Comparison of ENCODE assay signal across 1 cellular context in the genomic region with DNA sequence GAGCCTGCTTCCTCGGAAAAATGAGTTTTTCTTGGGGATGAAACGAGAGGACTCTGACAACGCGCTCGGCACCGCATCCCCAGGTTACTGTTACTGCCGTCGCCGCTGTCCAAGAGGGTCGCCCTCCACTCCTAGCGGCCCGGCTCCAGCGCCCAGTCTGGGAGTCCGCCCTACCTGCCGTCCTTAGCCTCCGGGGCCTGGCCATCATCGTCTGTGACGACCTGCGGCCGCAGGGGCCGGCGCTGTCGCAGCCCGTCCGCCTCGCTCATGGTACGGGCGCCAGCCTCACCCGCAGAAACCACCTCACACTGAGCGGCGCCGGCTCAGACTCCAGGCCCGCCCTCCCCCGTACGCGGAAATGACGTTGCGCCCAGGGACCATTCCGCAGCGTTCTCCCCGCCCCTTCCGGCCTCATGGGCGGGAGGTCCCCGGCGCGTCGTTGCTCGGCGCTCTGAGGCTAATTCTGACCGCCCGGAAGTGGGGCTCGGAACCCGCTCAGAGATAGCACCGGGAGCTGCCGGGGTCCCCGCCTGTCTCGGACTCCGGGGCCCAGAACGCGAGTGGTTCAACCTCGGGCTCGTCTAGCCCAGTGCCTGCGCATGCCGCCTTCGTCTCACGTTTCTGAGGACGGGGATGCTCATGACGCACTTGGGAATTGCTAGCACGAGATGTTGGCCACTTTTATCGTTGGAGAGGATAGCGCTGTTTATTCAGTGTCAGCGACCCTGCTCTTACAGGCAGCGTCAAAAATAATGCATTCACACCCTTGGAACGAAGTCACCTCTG.
TF ChIP-seq lines count a peak whose summit lies in the region.

A gene with protein sequence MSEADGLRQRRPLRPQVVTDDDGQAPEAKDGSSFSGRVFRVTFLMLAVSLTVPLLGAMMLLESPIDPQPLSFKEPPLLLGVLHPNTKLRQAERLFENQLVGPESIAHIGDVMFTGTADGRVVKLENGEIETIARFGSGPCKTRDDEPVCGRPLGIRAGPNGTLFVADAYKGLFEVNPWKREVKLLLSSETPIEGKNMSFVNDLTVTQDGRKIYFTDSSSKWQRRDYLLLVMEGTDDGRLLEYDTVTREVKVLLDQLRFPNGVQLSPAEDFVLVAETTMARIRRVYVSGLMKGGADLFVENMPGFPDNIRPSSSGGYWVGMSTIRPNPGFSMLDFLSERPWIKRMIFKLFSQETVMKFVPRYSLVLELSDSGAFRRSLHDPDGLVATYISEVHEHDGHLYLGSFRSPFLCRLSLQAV (minus strand): TSS at position 332 of the 786 bp plus-strand sequence. CDS start 63 bp downstream, at position 269.

TF ChIP-seq in GM12878, 131 proteins besides CTCF, POLR2A, EP300 and RAD21 (continued from another document and continues in another):
- TF ChIP-seq, protein P1, sequence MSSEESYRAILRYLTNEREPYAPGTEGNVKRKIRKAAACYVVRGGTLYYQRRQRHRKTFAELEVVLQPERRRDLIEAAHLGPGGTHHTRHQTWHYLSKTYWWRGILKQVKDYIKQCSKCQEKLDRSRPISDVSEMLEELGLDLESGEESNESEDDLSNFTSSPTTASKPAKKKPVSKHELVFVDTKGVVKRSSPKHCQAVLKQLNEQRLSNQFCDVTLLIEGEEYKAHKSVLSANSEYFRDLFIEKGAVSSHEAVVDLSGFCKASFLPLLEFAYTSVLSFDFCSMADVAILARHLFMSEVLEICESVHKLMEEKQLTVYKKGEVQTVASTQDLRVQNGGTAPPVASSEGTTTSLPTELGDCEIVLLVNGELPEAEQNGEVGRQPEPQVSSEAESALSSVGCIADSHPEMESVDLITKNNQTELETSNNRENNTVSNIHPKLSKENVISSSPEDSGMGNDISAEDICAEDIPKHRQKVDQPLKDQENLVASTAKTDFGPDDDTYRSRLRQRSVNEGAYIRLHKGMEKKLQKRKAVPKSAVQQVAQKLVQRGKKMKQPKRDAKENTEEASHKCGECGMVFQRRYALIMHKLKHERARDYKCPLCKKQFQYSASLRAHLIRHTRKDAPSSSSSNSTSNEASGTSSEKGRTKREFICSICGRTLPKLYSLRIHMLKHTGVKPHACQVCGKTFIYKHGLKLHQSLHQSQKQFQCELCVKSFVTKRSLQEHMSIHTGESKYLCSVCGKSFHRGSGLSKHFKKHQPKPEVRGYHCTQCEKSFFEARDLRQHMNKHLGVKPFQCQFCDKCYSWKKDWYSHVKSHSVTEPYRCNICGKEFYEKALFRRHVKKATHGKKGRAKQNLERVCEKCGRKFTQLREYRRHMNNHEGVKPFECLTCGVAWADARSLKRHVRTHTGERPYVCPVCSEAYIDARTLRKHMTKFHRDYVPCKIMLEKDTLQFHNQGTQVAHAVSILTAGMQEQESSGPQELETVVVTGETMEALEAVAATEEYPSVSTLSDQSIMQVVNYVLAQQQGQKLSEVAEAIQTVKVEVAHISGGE (CRISPR knock-in tag; IDR thresholded peaks at IDR 0.05), result peak; percentile 55; the same call in 1 of the 2 replicates
- TF ChIP-seq FOXK2 (IDR thresholded peaks at IDR 0.05) (peak; percentile 28; the same call in 1 of the 2 replicates), PAX5 (IDR thresholded peaks at IDR 0.05; ENCODE audit: borderline replicate concordance, low read depth, low read length) (no peak), NBN (IDR thresholded peaks at IDR 0.05) (peak; percentile 74), ASH2L (IDR thresholded peaks at IDR 0.05; ENCODE audit: borderline replicate concordance, low read depth) (no peak), TAF1 (IDR thresholded peaks at IDR 0.05; ENCODE audit: borderline replicate concordance, low read depth, low read length) (peak; percentile 89), KDM1A (IDR thresholded peaks at IDR 0.05; ENCODE audit: borderline replicate concordance) (no peak), MEF2A (IDR thresholded peaks at IDR 0.05; ENCODE audit: insufficient read depth, low read depth, low read length) (no peak), YBX1 (IDR thresholded peaks at IDR 0.05) (no peak), HDAC2 (IDR thresholded peaks at IDR 0.05) (no peak), CREM (IDR thresholded peaks at IDR 0.05; ENCODE audit: low read depth) (peak; percentile 95), DPF2 (IDR thresholded peaks at IDR 0.05) (peak; percentile 50; the same call in 1 of the 2 replicates), POLR2AphosphoS5 (IDR thresholded peaks at IDR 0.05; ENCODE audit: low read length) (peak; percentile 93), TBL1XR1 (IDR thresholded peaks at IDR 0.05; ENCODE audit: low read depth, low read length) (no peak), CEBPB (IDR thresholded peaks at IDR 0.05; ENCODE audit: borderline replicate concordance in 1 of 2, low read depth in 2 of 2, low read length in 2 of 2) (no peak), FOS (IDR thresholded peaks at IDR 0.05; ENCODE audit: borderline replicate concordance, extremely low read depth, insufficient read length) (no peak), SMC3 (IDR thresholded peaks at IDR 0.05; ENCODE audit: borderline replicate concordance, low read length) (no peak), ZNF384 (IDR thresholded peaks at IDR 0.05; ENCODE audit: borderline replicate concordance, low read depth, low read length) (no peak), SP1 (IDR thresholded peaks at IDR 0.05; ENCODE audit: low read depth, low read length) (peak; percentile 68), SMAD1 (IDR thresholded peaks at IDR 0.05; ENCODE audit: low read depth, partially characterized antibody) (peak; percentile 74), EED (IDR thresholded peaks at IDR 0.05; ENCODE audit: low read depth) (no peak), NRF1 (conservative IDR thresholded peaks at IDR 0.05; ENCODE audit: low read depth, low read length) (no peak), RAD51 (IDR thresholded peaks at IDR 0.05) (no peak), HDAC6 (IDR thresholded peaks at IDR 0.05; ENCODE audit: unreplicated experiment) (no peak), TCF3 (IDR thresholded peaks at IDR 0.05; ENCODE audit: borderline replicate concordance, insufficient read depth, low read depth, low read length) (0 out of 2 replicates have a peak, but pooled peaks have one; percentile 30), MTA3 (IDR thresholded peaks at IDR 0.05; ENCODE audit: borderline replicate concordance, low read length) (no peak), CBX5 (IDR thresholded peaks at IDR 0.05; ENCODE audit: low read depth) (peak; percentile 63; the same call in 1 of the 2 replicates), SREBF1 (IDR thresholded peaks at IDR 0.05; ENCODE audit: low read length) (no peak)
- TF ChIP-seq, protein P2, sequence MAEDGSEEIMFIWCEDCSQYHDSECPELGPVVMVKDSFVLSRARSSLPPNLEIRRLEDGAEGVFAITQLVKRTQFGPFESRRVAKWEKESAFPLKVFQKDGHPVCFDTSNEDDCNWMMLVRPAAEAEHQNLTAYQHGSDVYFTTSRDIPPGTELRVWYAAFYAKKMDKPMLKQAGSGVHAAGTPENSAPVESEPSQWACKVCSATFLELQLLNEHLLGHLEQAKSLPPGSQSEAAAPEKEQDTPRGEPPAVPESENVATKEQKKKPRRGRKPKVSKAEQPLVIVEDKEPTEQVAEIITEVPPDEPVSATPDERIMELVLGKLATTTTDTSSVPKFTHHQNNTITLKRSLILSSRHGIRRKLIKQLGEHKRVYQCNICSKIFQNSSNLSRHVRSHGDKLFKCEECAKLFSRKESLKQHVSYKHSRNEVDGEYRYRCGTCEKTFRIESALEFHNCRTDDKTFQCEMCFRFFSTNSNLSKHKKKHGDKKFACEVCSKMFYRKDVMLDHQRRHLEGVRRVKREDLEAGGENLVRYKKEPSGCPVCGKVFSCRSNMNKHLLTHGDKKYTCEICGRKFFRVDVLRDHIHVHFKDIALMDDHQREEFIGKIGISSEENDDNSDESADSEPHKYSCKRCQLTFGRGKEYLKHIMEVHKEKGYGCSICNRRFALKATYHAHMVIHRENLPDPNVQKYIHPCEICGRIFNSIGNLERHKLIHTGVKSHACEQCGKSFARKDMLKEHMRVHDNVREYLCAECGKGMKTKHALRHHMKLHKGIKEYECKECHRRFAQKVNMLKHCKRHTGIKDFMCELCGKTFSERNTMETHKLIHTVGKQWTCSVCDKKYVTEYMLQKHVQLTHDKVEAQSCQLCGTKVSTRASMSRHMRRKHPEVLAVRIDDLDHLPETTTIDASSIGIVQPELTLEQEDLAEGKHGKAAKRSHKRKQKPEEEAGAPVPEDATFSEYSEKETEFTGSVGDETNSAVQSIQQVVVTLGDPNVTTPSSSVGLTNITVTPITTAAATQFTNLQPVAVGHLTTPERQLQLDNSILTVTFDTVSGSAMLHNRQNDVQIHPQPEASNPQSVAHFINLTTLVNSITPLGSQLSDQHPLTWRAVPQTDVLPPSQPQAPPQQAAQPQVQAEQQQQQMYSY (CRISPR knock-in tag; IDR thresholded peaks at IDR 0.05), result no peak
- TF ChIP-seq, protein P3, sequence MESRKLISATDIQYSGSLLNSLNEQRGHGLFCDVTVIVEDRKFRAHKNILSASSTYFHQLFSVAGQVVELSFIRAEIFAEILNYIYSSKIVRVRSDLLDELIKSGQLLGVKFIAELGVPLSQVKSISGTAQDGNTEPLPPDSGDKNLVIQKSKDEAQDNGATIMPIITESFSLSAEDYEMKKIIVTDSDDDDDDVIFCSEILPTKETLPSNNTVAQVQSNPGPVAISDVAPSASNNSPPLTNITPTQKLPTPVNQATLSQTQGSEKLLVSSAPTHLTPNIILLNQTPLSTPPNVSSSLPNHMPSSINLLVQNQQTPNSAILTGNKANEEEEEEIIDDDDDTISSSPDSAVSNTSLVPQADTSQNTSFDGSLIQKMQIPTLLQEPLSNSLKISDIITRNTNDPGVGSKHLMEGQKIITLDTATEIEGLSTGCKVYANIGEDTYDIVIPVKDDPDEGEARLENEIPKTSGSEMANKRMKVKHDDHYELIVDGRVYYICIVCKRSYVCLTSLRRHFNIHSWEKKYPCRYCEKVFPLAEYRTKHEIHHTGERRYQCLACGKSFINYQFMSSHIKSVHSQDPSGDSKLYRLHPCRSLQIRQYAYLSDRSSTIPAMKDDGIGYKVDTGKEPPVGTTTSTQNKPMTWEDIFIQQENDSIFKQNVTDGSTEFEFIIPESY (IDR thresholded peaks at IDR 0.05), result no peak
- TF ChIP-seq, protein P4, sequence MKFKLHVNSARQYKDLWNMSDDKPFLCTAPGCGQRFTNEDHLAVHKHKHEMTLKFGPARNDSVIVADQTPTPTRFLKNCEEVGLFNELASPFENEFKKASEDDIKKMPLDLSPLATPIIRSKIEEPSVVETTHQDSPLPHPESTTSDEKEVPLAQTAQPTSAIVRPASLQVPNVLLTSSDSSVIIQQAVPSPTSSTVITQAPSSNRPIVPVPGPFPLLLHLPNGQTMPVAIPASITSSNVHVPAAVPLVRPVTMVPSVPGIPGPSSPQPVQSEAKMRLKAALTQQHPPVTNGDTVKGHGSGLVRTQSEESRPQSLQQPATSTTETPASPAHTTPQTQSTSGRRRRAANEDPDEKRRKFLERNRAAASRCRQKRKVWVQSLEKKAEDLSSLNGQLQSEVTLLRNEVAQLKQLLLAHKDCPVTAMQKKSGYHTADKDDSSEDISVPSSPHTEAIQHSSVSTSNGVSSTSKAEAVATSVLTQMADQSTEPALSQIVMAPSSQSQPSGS (IDR thresholded peaks at IDR 0.05; ENCODE audit: low read length), result no peak
- TF ChIP-seq, protein P5, sequence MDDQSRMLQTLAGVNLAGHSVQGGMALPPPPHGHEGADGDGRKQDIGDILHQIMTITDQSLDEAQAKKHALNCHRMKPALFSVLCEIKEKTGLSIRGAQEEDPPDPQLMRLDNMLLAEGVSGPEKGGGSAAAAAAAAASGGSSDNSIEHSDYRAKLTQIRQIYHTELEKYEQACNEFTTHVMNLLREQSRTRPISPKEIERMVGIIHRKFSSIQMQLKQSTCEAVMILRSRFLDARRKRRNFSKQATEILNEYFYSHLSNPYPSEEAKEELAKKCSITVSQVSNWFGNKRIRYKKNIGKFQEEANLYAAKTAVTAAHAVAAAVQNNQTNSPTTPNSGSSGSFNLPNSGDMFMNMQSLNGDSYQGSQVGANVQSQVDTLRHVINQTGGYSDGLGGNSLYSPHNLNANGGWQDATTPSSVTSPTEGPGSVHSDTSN (IDR thresholded peaks at IDR 0.05; ENCODE audit: insufficient replicate concordance, low read depth, low read length), result no peak
- TF ChIP-seq, protein P6, sequence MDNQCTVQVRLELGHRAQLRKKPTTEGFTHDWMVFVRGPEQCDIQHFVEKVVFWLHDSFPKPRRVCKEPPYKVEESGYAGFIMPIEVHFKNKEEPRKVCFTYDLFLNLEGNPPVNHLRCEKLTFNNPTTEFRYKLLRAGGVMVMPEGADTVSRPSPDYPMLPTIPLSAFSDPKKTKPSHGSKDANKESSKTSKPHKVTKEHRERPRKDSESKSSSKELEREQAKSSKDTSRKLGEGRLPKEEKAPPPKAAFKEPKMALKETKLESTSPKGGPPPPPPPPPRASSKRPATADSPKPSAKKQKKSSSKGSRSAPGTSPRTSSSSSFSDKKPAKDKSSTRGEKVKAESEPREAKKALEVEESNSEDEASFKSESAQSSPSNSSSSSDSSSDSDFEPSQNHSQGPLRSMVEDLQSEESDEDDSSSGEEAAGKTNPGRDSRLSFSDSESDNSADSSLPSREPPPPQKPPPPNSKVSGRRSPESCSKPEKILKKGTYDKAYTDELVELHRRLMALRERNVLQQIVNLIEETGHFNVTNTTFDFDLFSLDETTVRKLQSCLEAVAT (IDR thresholded peaks at IDR 0.05), result peak; percentile 73; the same call in 1 of the 2 replicates
- TF ChIP-seq, protein P7, sequence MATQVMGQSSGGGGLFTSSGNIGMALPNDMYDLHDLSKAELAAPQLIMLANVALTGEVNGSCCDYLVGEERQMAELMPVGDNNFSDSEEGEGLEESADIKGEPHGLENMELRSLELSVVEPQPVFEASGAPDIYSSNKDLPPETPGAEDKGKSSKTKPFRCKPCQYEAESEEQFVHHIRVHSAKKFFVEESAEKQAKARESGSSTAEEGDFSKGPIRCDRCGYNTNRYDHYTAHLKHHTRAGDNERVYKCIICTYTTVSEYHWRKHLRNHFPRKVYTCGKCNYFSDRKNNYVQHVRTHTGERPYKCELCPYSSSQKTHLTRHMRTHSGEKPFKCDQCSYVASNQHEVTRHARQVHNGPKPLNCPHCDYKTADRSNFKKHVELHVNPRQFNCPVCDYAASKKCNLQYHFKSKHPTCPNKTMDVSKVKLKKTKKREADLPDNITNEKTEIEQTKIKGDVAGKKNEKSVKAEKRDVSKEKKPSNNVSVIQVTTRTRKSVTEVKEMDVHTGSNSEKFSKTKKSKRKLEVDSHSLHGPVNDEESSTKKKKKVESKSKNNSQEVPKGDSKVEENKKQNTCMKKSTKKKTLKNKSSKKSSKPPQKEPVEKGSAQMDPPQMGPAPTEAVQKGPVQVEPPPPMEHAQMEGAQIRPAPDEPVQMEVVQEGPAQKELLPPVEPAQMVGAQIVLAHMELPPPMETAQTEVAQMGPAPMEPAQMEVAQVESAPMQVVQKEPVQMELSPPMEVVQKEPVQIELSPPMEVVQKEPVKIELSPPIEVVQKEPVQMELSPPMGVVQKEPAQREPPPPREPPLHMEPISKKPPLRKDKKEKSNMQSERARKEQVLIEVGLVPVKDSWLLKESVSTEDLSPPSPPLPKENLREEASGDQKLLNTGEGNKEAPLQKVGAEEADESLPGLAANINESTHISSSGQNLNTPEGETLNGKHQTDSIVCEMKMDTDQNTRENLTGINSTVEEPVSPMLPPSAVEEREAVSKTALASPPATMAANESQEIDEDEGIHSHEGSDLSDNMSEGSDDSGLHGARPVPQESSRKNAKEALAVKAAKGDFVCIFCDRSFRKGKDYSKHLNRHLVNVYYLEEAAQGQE (IDR thresholded peaks at IDR 0.05; ENCODE audit: low read depth, low read length), result no peak
